In the genomic region with DNA sequence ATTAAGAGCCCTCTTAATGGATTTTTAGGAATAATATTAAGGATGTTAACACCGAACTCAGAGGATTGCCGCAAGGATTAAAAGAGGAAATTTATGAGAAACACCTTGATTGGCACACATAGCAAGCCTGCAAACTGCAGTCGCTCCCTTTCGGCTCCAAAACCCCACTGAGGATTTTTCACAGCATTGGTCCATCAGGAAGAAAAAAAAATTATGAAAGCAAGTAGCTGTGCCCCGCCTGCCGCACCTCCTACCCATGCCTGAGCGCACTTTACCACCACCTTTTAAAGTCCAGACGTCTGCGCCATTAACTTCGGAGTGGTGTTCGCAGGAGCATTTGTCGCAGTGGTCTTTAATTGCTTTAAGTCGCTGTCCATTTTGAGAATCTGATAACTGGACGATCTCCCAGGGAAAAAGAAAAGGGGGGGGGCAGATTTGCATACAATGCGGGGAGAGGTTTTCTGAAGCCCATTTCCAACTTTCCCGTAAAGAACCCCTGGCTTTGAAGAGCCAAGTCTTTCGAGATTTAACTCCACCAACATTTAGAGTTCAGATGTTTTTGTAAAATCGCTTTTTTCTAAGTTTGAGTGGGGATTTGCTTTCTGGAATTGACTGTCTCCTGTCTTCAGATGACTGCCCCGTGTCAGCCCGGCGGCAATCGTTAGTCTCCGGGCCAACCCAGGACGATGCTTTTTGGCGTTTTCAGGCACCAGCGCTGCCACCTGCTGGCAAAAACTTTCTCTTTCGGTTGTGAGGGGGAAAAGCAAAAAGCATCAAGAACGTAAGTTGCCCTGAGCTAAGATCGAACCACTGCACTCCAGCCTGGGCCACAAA, we compare ENCODE assay signal across 8 cellular contexts. TPM values are rescaled to one million over a fixed set of nuclear protein-coding genes. Genes with fewer than 3 reads are reported as not detected.
A peak's percentile ranks its signal among the peaks of the same experiment; 100 is the strongest.
DNase-seq lines count a peak whose midpoint lies in the region; TF ChIP-seq lines count a peak whose summit lies in the region.

No MANE protein-coding gene starts in this region.

- H3K27me3 ChIP-seq in HAP-1 (ENCODE audit: low read depth) (peaks cover 26% of the 10 kb centered on the region), MG63 (no peaks in the 10 kb centered on the region), adipocyte (replicated peaks; ENCODE audit: control insufficient read depth, insufficient read depth, low read length) (peaks cover 6% of the 10 kb centered on the region), left ventricle myocardium inferior (ENCODE audit: low read depth) (peaks cover 57% of the 10 kb centered on the region), prostate gland (replicated peaks; ENCODE audit: insufficient read depth) (peaks cover 14% of the 10 kb centered on the region)

- TF ChIP-seq POLR2A in prostate gland (IDR thresholded peaks at IDR 0.05) = no peak

- DNase-seq in GM04504 (ENCODE audit: low read depth) (peak; percentile 60), HAP-1 (ENCODE audit: low spot score in 2 of 2) (peak; percentile 82 to 88), MG63 (peak; percentile 80), T follicular helper cell (ENCODE audit: low read depth) (peak; percentile 77), adipocyte (ENCODE audit: low read depth) (peak; percentile 97), left ventricle myocardium inferior (peak; percentile 72), prostate gland (ENCODE audit: low spot score) (peak; percentile 65)

- H3K9me3 ChIP-seq in HAP-1 = no peaks in the 10 kb centered on the region
- H3K9me3 ChIP-seq in MG63 = no peaks in the 10 kb centered on the region
- H3K9me3 ChIP-seq in adipocyte (ENCODE audit: control insufficient read depth, low read length) = no peaks in the 10 kb centered on the region
- H3K9me3 ChIP-seq in left ventricle myocardium inferior (replicated peaks) = no peaks in the 10 kb centered on the region
- no peaks in the 10 kb centered on the region for H3K9me3 ChIP-seq in prostate gland

- WGBS in prostate gland = under 1% methylated on average over 29 of the region's 29 CpGs
- 1% methylated on average over 29 of the region's 29 CpGs for WGBS in urinary bladder

- H3K36me3 ChIP-seq in HAP-1 (replicated peaks) (no peaks in the 10 kb centered on the region), MG63 (no peaks in the 10 kb centered on the region), adipocyte (ENCODE audit: control insufficient read depth, insufficient read depth, low read length, severe bottlenecking) (no peaks in the 10 kb centered on the region), left ventricle myocardium inferior (no peaks in the 10 kb centered on the region), prostate gland (no peaks in the 10 kb centered on the region), urinary bladder (ENCODE audit: insufficient read depth) (no peaks in the 10 kb centered on the region)

- peak overlapping the region; percentile 65 for H3K9ac ChIP-seq in adipocyte (ENCODE audit: low read length)

- peak; percentile 80 for TF ChIP-seq CTCF in left ventricle myocardium inferior (IDR thresholded peaks at IDR 0.05; ENCODE audit: borderline replicate concordance)
- peak; percentile 46 to 65 (median 59) for TF ChIP-seq CTCF in prostate gland (IDR thresholded peaks at IDR 0.05)

- H3K4me3 ChIP-seq in HAP-1 = peak overlapping the region; percentile 32
- H3K4me3 ChIP-seq in MG63 = peak overlapping the region; percentile 64
- peak overlapping the region; percentile 83 for H3K4me3 ChIP-seq in adipocyte (ENCODE audit: low read length)
- peak overlapping the region; percentile 70 for H3K4me3 ChIP-seq in left ventricle myocardium inferior
- peak overlapping the region; percentile 15 to 34 for H3K4me3 ChIP-seq in prostate gland
- peak overlapping the region; percentile 41 for H3K4me3 ChIP-seq in urinary bladder (ENCODE audit: low read depth, low read length)

- in situ Hi-C loops in HAP-1 (cut with MboI; ENCODE audit: low sequenced_read_pairs) = loop anchor here (10.0 kb wide), 1 partner anchor 387 kb away; no protein-coding TSS in a partner anchor

- H3K4me1 ChIP-seq in HAP-1 (peaks cover 7% of the 10 kb centered on the region), adipocyte (ENCODE audit: control insufficient read depth, insufficient read depth, low read length) (peaks cover 24% of the 10 kb centered on the region), left ventricle myocardium inferior (peaks cover 26% of the 10 kb centered on the region), prostate gland (replicated peaks) (peaks cover 8% of the 10 kb centered on the region), urinary bladder (ENCODE audit: insufficient read depth) (no peaks in the 10 kb centered on the region)

- intact Hi-C loops in left ventricle myocardium inferior (cut with micrococcal nuclease) = loop anchor here (5.0 kb wide), 1 partner anchor 384 kb away; no protein-coding TSS in a partner anchor
- intact Hi-C loops in prostate gland (cut with DNase I) = loop anchor here (5.0 kb wide), 1 partner anchor 384 kb away; no protein-coding TSS in a partner anchor

- H3K27ac ChIP-seq in left ventricle myocardium inferior (replicated peaks) (peak overlapping the region; percentile 18), prostate gland (no peak overlapping the region), urinary bladder (ENCODE audit: low read depth) (no peak overlapping the region)

RNA-seq across cellular contexts. Expression of a gene that starts 0.9 kb away (rescaled TPM):
- total RNA-seq in MG63 (2014; rRNA removed; shearing (Covaris generic); ENCODE audit: low replicate concordance) = 14.5 and 20.9 TPM in 2 replicates
- 0.49 TPM for total RNA-seq in left ventricle myocardium inferior
- total RNA-seq in prostate gland = 10 to 100 TPM in 1 of 2 donors, not detected in 1; 10.3 TPM
- total RNA-seq in urinary bladder = 1.3 TPM
- 0.61 TPM for polyA plus RNA-seq in urinary bladder

RNA-seq across cellular contexts. Expression of a gene that starts 23.7 kb away (rescaled TPM):
- total RNA-seq in MG63 (2014; rRNA removed; shearing (Covaris generic); ENCODE audit: low replicate concordance) = 5,826 and 9,166 TPM in 2 replicates
- total RNA-seq in left ventricle myocardium inferior (400 TPM), prostate gland (1,000 to 10,000 TPM; 1,100 to 3,014 TPM), urinary bladder (2,618 TPM)
- 1,628 TPM for polyA plus RNA-seq in urinary bladder

Comparison
In these comparisons a context has a peak if more than half of its experiments do, and no peak if none do; other contexts are left out.
1. H3K4me3 ChIP-seq: peak in every context shown above with its lines; median percentile 83 in adipocyte; 70 in left ventricle myocardium inferior; 64 in MG63; 41 in urinary bladder; 32 in HAP-1; 24 in prostate gland.